ENCODE assay signal across 8 cellular contexts in genomic region chr12:125983094-125983783, GRCh38.
A peak's percentile ranks its signal among the peaks of the same experiment; 100 is the strongest.
DNase-seq lines count a peak whose midpoint lies in the region; ATAC-seq lines count a peak whose summit lies in the region.

No MANE protein-coding gene starts in this region.

- peak overlapping the region; percentile 63 for H3K4me2 ChIP-seq in skeletal muscle satellite cell (ENCODE audit: low read length)

- H3K27me3 ChIP-seq in adipocyte (replicated peaks; ENCODE audit: control insufficient read depth, insufficient read depth, low read length) (no peaks in the 10 kb centered on the region), iPS-20b (ENCODE audit: insufficient read depth, low read length) (peaks cover 13% of the 10 kb centered on the region), skeletal muscle satellite cell (ENCODE audit: control insufficient read depth, insufficient read depth, low read length) (no peaks in the 10 kb centered on the region)

- H3K4me1 ChIP-seq in adipocyte (ENCODE audit: control insufficient read depth, insufficient read depth, low read length) = no peaks in the 10 kb centered on the region
- no peaks in the 10 kb centered on the region; the same call in 1 of the 2 replicates for H3K4me1 ChIP-seq in iPS-20b (ENCODE audit: insufficient read depth, low read length)
- no peaks in the 10 kb centered on the region for H3K4me1 ChIP-seq in skeletal muscle satellite cell (ENCODE audit: control insufficient read depth, insufficient read depth, low read length)

- no peak for ATAC-seq in HG03108 (IDR thresholded peaks at IDR 0.05; ENCODE audit: unreplicated experiment)
- ATAC-seq in HG02938 (IDR thresholded peaks at IDR 0.05; ENCODE audit: unreplicated experiment) = no peak
- ATAC-seq in GM18858 (IDR thresholded peaks at IDR 0.05; ENCODE audit: unreplicated experiment) = no peak

- H3K9me3 ChIP-seq in adipocyte (ENCODE audit: control insufficient read depth, low read length) (no peaks in the 10 kb centered on the region), iPS-20b (ENCODE audit: insufficient read depth, low read depth, low read length) (no peaks in the 10 kb centered on the region), skeletal muscle satellite cell (replicated peaks; ENCODE audit: low read length) (no peaks in the 10 kb centered on the region)

- in situ Hi-C loops in KBM-7 (cut with MboI; ENCODE audit: low pct_unique_long_range_greater_than_20kb, low sequenced_read_pairs) = no loop called here

- H3K36me3 ChIP-seq in adipocyte (ENCODE audit: control insufficient read depth, insufficient read depth, low read length, severe bottlenecking) = no peaks in the 10 kb centered on the region
- H3K36me3 ChIP-seq in iPS-20b (ENCODE audit: insufficient read depth, low read depth, low read length) = no peaks in the 10 kb centered on the region
- H3K36me3 ChIP-seq in skeletal muscle satellite cell (ENCODE audit: insufficient read depth, low read length) = no peaks in the 10 kb centered on the region

- H3K9ac ChIP-seq in adipocyte (ENCODE audit: low read length) (no peak overlapping the region), iPS-20b (ENCODE audit: low read depth, low read length) (peak overlapping the region; percentile 75; the same call in 1 of the 2 replicates), skeletal muscle satellite cell (ENCODE audit: low read depth, low read length) (no peak overlapping the region)

- H3K4me3 ChIP-seq in adipocyte (ENCODE audit: low read length) (no peak overlapping the region), iPS-20b (ENCODE audit: low read length) (peak overlapping the region; percentile 94), skeletal muscle satellite cell (ENCODE audit: low read length) (peak overlapping the region; percentile 59)

- H3K27ac ChIP-seq in iPS-20b (ENCODE audit: low read length) = peak overlapping the region; percentile 79

- DNase-seq in KBM-7 (peak; percentile 28), adipocyte (ENCODE audit: low read depth) (peak; percentile 16), DMS53 treated with DMSO at 0.1 percent for 48 hours (lab: John Stamatoyannopoulos, UW; ENCODE audit: unreplicated experiment) (no peak)
